8 cellular contexts compared by ENCODE assay signal in the genomic region with DNA sequence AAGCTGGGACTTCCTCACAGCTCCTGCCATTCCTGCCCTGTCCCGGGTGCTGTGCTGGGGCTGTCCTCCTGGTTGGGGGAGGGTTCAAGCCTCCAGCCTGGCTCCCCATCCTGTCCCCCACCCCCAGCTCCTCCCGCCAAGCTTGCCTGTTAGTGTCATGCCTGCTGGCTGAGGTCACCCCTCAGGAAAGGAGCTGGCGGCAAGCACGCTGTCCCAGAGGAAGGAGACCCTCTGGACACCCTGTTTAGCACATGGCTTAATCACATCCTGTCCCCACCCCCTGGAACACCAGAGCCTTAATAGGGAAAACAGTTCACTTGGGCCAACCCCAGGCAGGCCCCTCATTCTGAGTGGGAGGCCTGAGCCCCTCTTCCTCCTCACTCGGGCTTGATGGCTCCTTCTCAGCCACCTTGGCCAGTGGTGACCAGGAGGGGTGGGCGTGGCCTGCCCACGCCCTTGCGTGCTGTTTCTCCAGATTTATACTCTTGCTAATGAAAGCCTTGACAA. TPM values are rescaled to one million over a fixed set of nuclear protein-coding genes. Genes with fewer than 3 reads are reported as not detected.
DNase-seq lines count a peak whose midpoint lies in the region; ATAC-seq and TF ChIP-seq lines count a peak whose summit lies in the region.

No MANE protein-coding gene starts in this region.

- no peaks in the 10 kb centered on the region for H3K27me3 Mint-ChIP-seq in activated T-cell treated with anti-CD3 and anti-CD28 coated beads, Interleukin-2, amount 50 U/mL, for 24 hours

- intact Hi-C loops in lower lobe of right lung (cut with DNase I) (no loop called here), uterus (cut with DNase I; ENCODE audit: low total_unique reads) (no loop called here)

- no peak overlapping the region for H3K4me3 Mint-ChIP-seq in activated T-cell treated with anti-CD3 and anti-CD28 coated beads, Interleukin-2, amount 50 U/mL, for 24 hours

- peaks cover 54% of the 10 kb centered on the region for H3K4me1 Mint-ChIP-seq in activated T-cell treated with anti-CD3 and anti-CD28 coated beads, Interleukin-2, amount 50 U/mL, for 24 hours (ENCODE audit: low read depth)

- H3K27ac Mint-ChIP-seq in activated T-cell treated with anti-CD3 and anti-CD28 coated beads, Interleukin-2, amount 50 U/mL, for 24 hours, result peak overlapping the region; percentile 78

- H3K36me3 Mint-ChIP-seq in activated T-cell treated with anti-CD3 and anti-CD28 coated beads, Interleukin-2, amount 50 U/mL, for 24 hours (ENCODE audit: low read depth), result peaks cover 76% of the 10 kb centered on the region

- peaks cover 64% of the 10 kb centered on the region for H3K4me1 ChIP-seq in lower lobe of right lung
- peaks cover 0 to 52% of the 10 kb centered on the region in 2 donors for H3K4me1 ChIP-seq in uterus

- ATAC-seq in lower lobe of right lung (peak; percentile 43 to 45), GM21825 (IDR thresholded peaks at IDR 0.05; ENCODE audit: unreplicated experiment) (no peak)

- DNase-seq in activated T-cell treated with anti-CD3 and anti-CD28 coated beads, Interleukin-2, amount 50 U/mL, for 24 hours, result no peak
- no peak for DNase-seq in activated T-cell treated with anti-CD3 and anti-CD28 coated beads, Interleukin-2, amount 50 U/mL, for 48 hours
- no peak for DNase-seq in coronary artery (ENCODE audit: low spot score)
- DNase-seq in lower lobe of right lung, result peak; percentile 74
- DNase-seq in uterus, result peak in 1 of 2 donors; percentile 64
- no peak for DNase-seq in NCI-H1694 treated with DMSO at 0.1 percent for 48 hours (lab: John Stamatoyannopoulos, UW)
- no peak for DNase-seq in NCI-H2196 treated with DMSO at 0.1 percent for 48 hours (lab: John Stamatoyannopoulos, UW; ENCODE audit: unreplicated experiment)

- H3K9me3 ChIP-seq in lower lobe of right lung (no peaks in the 10 kb centered on the region), uterus (no peaks in the 10 kb centered on the region)

- peaks cover 63% of the 10 kb centered on the region for H3K36me3 ChIP-seq in lower lobe of right lung
- H3K36me3 ChIP-seq in uterus, result no peaks in the 10 kb centered on the region

- no peak for TF ChIP-seq POLR2A in uterus (IDR thresholded peaks at IDR 0.05)

- H3K9me3 Mint-ChIP-seq in activated T-cell treated with anti-CD3 and anti-CD28 coated beads, Interleukin-2, amount 50 U/mL, for 24 hours, result no peaks in the 10 kb centered on the region

- H3K4me3 ChIP-seq in coronary artery (peak overlapping the region; percentile 41), lower lobe of right lung (no peak overlapping the region), uterus (no peak overlapping the region)

- TF ChIP-seq CTCF in coronary artery (IDR thresholded peaks at IDR 0.05) (no peak), lower lobe of right lung (IDR thresholded peaks at IDR 0.05) (no peak), uterus (IDR thresholded peaks at IDR 0.05) (no peak)

- H3K27ac ChIP-seq in coronary artery (peak overlapping the region; percentile 31 to 82), lower lobe of right lung (peak overlapping the region; percentile 86), uterus (peak overlapping the region; percentile 58 to 81)

- H3K27me3 ChIP-seq in lower lobe of right lung (ENCODE audit: low read depth) (no peaks in the 10 kb centered on the region), uterus (no peaks in the 10 kb centered on the region)

RNA-seq across cellular contexts. Expression of a gene that starts 9.2 kb away (rescaled TPM):
- total RNA-seq in lower lobe of right lung (39.8 TPM), uterus (10 to 100 TPM; 23.2 to 30.8 (median 27.2) TPM)

RNA-seq across cellular contexts. Expression of a gene that starts 29.6 kb away (rescaled TPM):
- 45.5 TPM for total RNA-seq in lower lobe of right lung
- total RNA-seq in uterus, result 10 to 100 TPM; 23.5 to 58.7 (median 30.8) TPM

RNA-seq across cellular contexts. Expression of a gene that starts 29.8 kb away (rescaled TPM):
- total RNA-seq in lower lobe of right lung, result 7.1 TPM
- total RNA-seq in uterus, result 10 to 100 TPM in 1 of 4 donors, 1 to 10 TPM in 3; 1.5 to 11.0 (median 3.4) TPM

RNA-seq across cellular contexts. Expression of a gene that starts 35.8 kb away (rescaled TPM):
- total RNA-seq in lower lobe of right lung, result 14.4 TPM
- total RNA-seq in uterus, result 10 to 100 TPM in 3 of 4 donors, 1 to 10 TPM in 1; 10.0 to 22.3 (median 13.6) TPM

RNA-seq across cellular contexts. Expression of a gene that starts 35.9 kb away (rescaled TPM):
- total RNA-seq in lower lobe of right lung, result 42.4 TPM
- 10 to 100 TPM; 21.5 to 75.4 (median 36.9) TPM for total RNA-seq in uterus
